Comparison of ENCODE assay signal across 20 cellular contexts in genomic region chr9:69486498-69486897, GRCh38.
A peak's percentile ranks its signal among the peaks of the same experiment; 100 is the strongest.
DNase-seq lines count a peak whose midpoint lies in the region; ATAC-seq and TF ChIP-seq lines count a peak whose summit lies in the region.
"Had no signal": no experiment of that assay in that cellular context is flagged by ENCODE, and none has a peak within 500 bp of the region (broad histone marks: within the 10 kb centered on the region; RNA-seq: fewer than 3 reads in every experiment).

No MANE protein-coding gene starts in this region.

- peak; percentile 36 for ATAC-seq in effector memory CD8-positive, alpha-beta T cell (replicated peaks)
- no peak for ATAC-seq in GM21515 (IDR thresholded peaks at IDR 0.05; ENCODE audit: unreplicated experiment)
- ATAC-seq: GM12878, K562 had no signal

- peaks cover 4 to 7% of the 10 kb centered on the region in 2 experiments for H3K4me1 Mint-ChIP-seq in H9
- H3K4me1 Mint-ChIP-seq in effector memory CD8-positive, alpha-beta T cell (ENCODE audit: low read depth in 2 of 2), result peaks cover 0 to 5% of the 10 kb centered on the region in 2 donors
- H3K4me1 Mint-ChIP-seq in nephron progenitor cell, result peaks cover 10% of the 10 kb centered on the region

- no peak overlapping the region for H2AK5ac ChIP-seq in H9 (ENCODE audit: insufficient read length, low read length)

- no peak overlapping the region for H2BK120ac ChIP-seq in H9 (ENCODE audit: low read depth, low read length, poor library complexity, severe bottlenecking)

- H3K27ac ChIP-seq in BLaER1 (peak overlapping the region; percentile 62), H9 (ENCODE audit: insufficient read length, low read depth, low read length) (no peak overlapping the region), caudate nucleus (ENCODE audit: low read depth, low read length) (no peak overlapping the region), uterus (no peak overlapping the region)
- H3K27ac ChIP-seq: SJSA1 had no signal

- H3K4me2 ChIP-seq in BLaER1 (peak overlapping the region; percentile 73), H9 (ENCODE audit: insufficient read depth, insufficient read length, low read length) (no peak overlapping the region)

- peak overlapping the region; percentile 75; the same call in 1 of the 2 replicates for H3K14ac ChIP-seq in H9 (ENCODE audit: insufficient read depth, low read length)

- no peak for TF ChIP-seq CTCF in H9 (conservative IDR thresholded peaks at IDR 0.05)
- TF ChIP-seq CTCF in nephron progenitor cell (IDR thresholded peaks at IDR 0.05), result no peak
- no peak for TF ChIP-seq CTCF in uterus (IDR thresholded peaks at IDR 0.05)

- H3K23me2 ChIP-seq in H9 (ENCODE audit: insufficient read length, low read depth, low read length, poor library complexity, severe bottlenecking), result no peaks in the 10 kb centered on the region

- H3T11ph ChIP-seq in H9 (ENCODE audit: low read length), result no peak overlapping the region

- peaks cover 57% of the 10 kb centered on the region for H3K36me3 ChIP-seq in BLaER1
- H3K36me3 ChIP-seq in uterus, result no peaks in the 10 kb centered on the region
- H3K36me3 ChIP-seq: SJSA1 had no signal

- H4K20me1 ChIP-seq in BLaER1, result peaks cover 18% of the 10 kb centered on the region; the same call in 1 of the 2 replicates
- no peaks in the 10 kb centered on the region for H4K20me1 ChIP-seq in H9 (ENCODE audit: control insufficient read depth, insufficient read depth, insufficient read length)

- no peak overlapping the region for H4K8ac ChIP-seq in H9 (replicated peaks; ENCODE audit: insufficient read length, low read depth, low read length)

- DNase-seq in H9 (no peak), nephron progenitor cell (no peak), caudate nucleus (lab: John Stamatoyannopoulos, UW) (no peak), hippocampal formation (lab: John Stamatoyannopoulos, UW) (no peak), uterus (no peak)
- no peak for DNase-seq in effector memory CD8-positive, alpha-beta T cell
- DNase-seq: COR-L47, DMS79 treated with DMSO at 0.1 percent for 48 hours, NCI-H1092, NCI-H1436, NCI-H187 treated with DMSO at 0.1 percent for 48 hours, NCI-H2107, NCI-H446 treated with DMSO at 0.1 percent for 48 hours, NCI-H526 treated with DMSO at 0.1 percent for 48 hours, OCI-M1 had no signal

- no peak overlapping the region for H3K18ac ChIP-seq in H9 (ENCODE audit: insufficient read length, low read depth, low read length)

- H3K36me3 Mint-ChIP-seq in H9 (ENCODE audit: insufficient read depth in 1 of 3, low read depth in 3 of 3) (peaks cover 0 to 2% (median 0%) of the 10 kb centered on the region in 3 experiments; a peak in 1 of 7 replicates), nephron progenitor cell (ENCODE audit: low read depth) (no peaks in the 10 kb centered on the region)
- H3K36me3 Mint-ChIP-seq in effector memory CD8-positive, alpha-beta T cell (ENCODE audit: insufficient read depth), result no peaks in the 10 kb centered on the region

- no peak overlapping the region for H4K91ac ChIP-seq in H9 (ENCODE audit: insufficient read length, low read depth, low read length)

- H2BK15ac ChIP-seq in H9 (ENCODE audit: low read depth, low read length), result no peak overlapping the region

- H3K4me1 ChIP-seq in BLaER1, result peaks cover 57% of the 10 kb centered on the region
- H3K4me1 ChIP-seq in H9 (ENCODE audit: insufficient read depth, low read length), result no peaks in the 10 kb centered on the region
- H3K4me1 ChIP-seq in uterus, result no peaks in the 10 kb centered on the region
- H3K4me1 ChIP-seq: SJSA1 had no signal

- no peak overlapping the region for H2BK20ac ChIP-seq in H9 (ENCODE audit: low read depth, low read length, poor library complexity, severe bottlenecking)

- no peak overlapping the region for H3K23ac ChIP-seq in H9 (ENCODE audit: insufficient read length, low read depth, low read length)

- H3K9ac ChIP-seq in BLaER1, result peak overlapping the region; percentile 30; the same call in 1 of the 2 replicates
- H3K9ac ChIP-seq in H9 (ENCODE audit: extremely low read depth, insufficient read length, low read length), result no peak overlapping the region

- no peak overlapping the region for H3K4ac ChIP-seq in H9 (ENCODE audit: low read depth, low read length)

- intact Hi-C loops in uterus (cut with DNase I; ENCODE audit: low total_unique reads), result no loop called here

- peaks cover 69% of the 10 kb centered on the region for H3K9me3 ChIP-seq in BLaER1
- H3K9me3 ChIP-seq in H9 (ENCODE audit: control insufficient read depth, low read depth, low read length), result no peaks in the 10 kb centered on the region
- no peaks in the 10 kb centered on the region for H3K9me3 ChIP-seq in uterus
- H3K9me3 ChIP-seq: SJSA1 had no signal

- no peak overlapping the region for H3K56ac ChIP-seq in H9 (ENCODE audit: insufficient read length, low read depth, low read length)

- H3K9me3 Mint-ChIP-seq in H9 (peaks cover 0 to 4% of the 10 kb centered on the region in 2 experiments; a peak in 3 of 5 replicates), nephron progenitor cell (peaks cover 21% of the 10 kb centered on the region)
- peaks cover 0 to 1% of the 10 kb centered on the region in 2 donors for H3K9me3 Mint-ChIP-seq in effector memory CD8-positive, alpha-beta T cell

- peak overlapping the region; percentile 92 for H4K5ac ChIP-seq in H9 (ENCODE audit: insufficient read length, low read depth, low read length)

- no peaks in the 10 kb centered on the region for H3K79me1 ChIP-seq in H9 (ENCODE audit: insufficient read depth, low read depth, low read length, poor library complexity, severe bottlenecking)

- H3K27ac Mint-ChIP-seq in H9 (peak overlapping the region in 1 of 3 experiments; percentile 34; a peak in 1 of 7 replicates), nephron progenitor cell (peak overlapping the region; percentile 97)
- H3K27ac Mint-ChIP-seq in effector memory CD8-positive, alpha-beta T cell, result peak overlapping the region in 1 of 2 donors; percentile 7

- H3K27me3 Mint-ChIP-seq in H9 (ENCODE audit: low read depth) (no peaks in the 10 kb centered on the region; the same call in 1 of the 2 replicates), nephron progenitor cell (ENCODE audit: low read depth, poor library complexity) (no peaks in the 10 kb centered on the region)
- H3K27me3 Mint-ChIP-seq in effector memory CD8-positive, alpha-beta T cell, result no peaks in the 10 kb centered on the region

- H2BK12ac ChIP-seq in H9 (ENCODE audit: insufficient read length, low read depth, low read length), result no peak overlapping the region

- H3K79me2 ChIP-seq in H9 (ENCODE audit: insufficient read depth, low read length), result no peaks in the 10 kb centered on the region

- no peaks in the 10 kb centered on the region for H3K27me3 ChIP-seq in BLaER1
- H3K27me3 ChIP-seq in H9 (ENCODE audit: insufficient read depth, low read length), result no peaks in the 10 kb centered on the region
- no peaks in the 10 kb centered on the region for H3K27me3 ChIP-seq in uterus
- H3K27me3 ChIP-seq: SJSA1 had no signal

- no CpG with 5 or more reads among the region's 3 CpGs for WGBS in H9 (ENCODE audit: extremely low coverage, insufficient read length, low lambda C conversion rate)

- H2BK5ac ChIP-seq in H9 (ENCODE audit: insufficient read length, low read length), result no peak overlapping the region

- H3K4me3 ChIP-seq in BLaER1 (no peak overlapping the region), uterus (no peak overlapping the region)
- H3K4me3 ChIP-seq: GM12878, K562, SJSA1 had no signal

- H3K4me3 Mint-ChIP-seq in H9 (no peak overlapping the region), nephron progenitor cell (no peak overlapping the region)
- peak overlapping the region in 1 of 2 donors; percentile 1 for H3K4me3 Mint-ChIP-seq in effector memory CD8-positive, alpha-beta T cell

- no peak for TF ChIP-seq POLR2A in uterus (IDR thresholded peaks at IDR 0.05)

- H2AFZ ChIP-seq in H9 (ENCODE audit: low read length), result no peak overlapping the region
